Comparison of ENCODE assay signal across 24 cellular contexts in genomic region chr13:111095031-111095840, GRCh38. TPM values are rescaled to one million over a fixed set of nuclear protein-coding genes. Genes with fewer than 3 reads are reported as not detected.
A peak's percentile ranks its signal among the peaks of the same experiment; 100 is the strongest.
DNase-seq lines count a peak whose midpoint lies in the region; TF ChIP-seq lines count a peak whose summit lies in the region.
"Had no signal": no experiment of that assay in that cellular context is flagged by ENCODE, and none has a peak within 500 bp of the region (broad histone marks: within the 10 kb centered on the region; RNA-seq: fewer than 3 reads in every experiment).

No MANE protein-coding gene starts in this region.

- H3K9me3 Mint-ChIP-seq in H9, result no peaks in the 10 kb centered on the region
- H3K9me3 Mint-ChIP-seq in nephron progenitor cell, result peaks cover 5% of the 10 kb centered on the region
- H3K9me3 Mint-ChIP-seq: activated naive CD8-positive, alpha-beta T cell treated with anti-CD3 and anti-CD28 coated beads for 36 hours; HFFc6; memory B cell; stimulated activated memory B cell treated with anti-CD40 and anti-IgM and Interleukin-4, amounts not matched to agents 10 μg/mL and 1 μg/mL and 100 μg/mL, for 72 hours; type B pancreatic cell had no signal

- no peak overlapping the region for H2BK12ac ChIP-seq in H9 (ENCODE audit: insufficient read length, low read depth, low read length)

- H3K27ac Mint-ChIP-seq in H9 (no peak overlapping the region), nephron progenitor cell (peak overlapping the region; percentile 98)
- H3K27ac Mint-ChIP-seq: activated naive CD8-positive, alpha-beta T cell treated with anti-CD3 and anti-CD28 coated beads for 36 hours; HFFc6; memory B cell; nephron; stimulated activated memory B cell treated with anti-CD40 and anti-IgM and Interleukin-4, amounts not matched to agents 10 μg/mL and 1 μg/mL and 100 μg/mL, for 72 hours; type B pancreatic cell had no signal

- H2BK15ac ChIP-seq in H9 (ENCODE audit: low read depth, low read length), result no peak overlapping the region

- H4K8ac ChIP-seq in H9 (replicated peaks; ENCODE audit: insufficient read length, low read depth, low read length), result no peak overlapping the region

- H3K27me3 Mint-ChIP-seq in H9 (ENCODE audit: low read depth) (peaks cover 40% of the 10 kb centered on the region), nephron progenitor cell (ENCODE audit: low read depth, poor library complexity) (peaks cover 16% of the 10 kb centered on the region)

- H3K27ac ChIP-seq in H9 (ENCODE audit: insufficient read length, low read depth, low read length), result no peak overlapping the region
- H3K27ac ChIP-seq in Karpas-422 (ENCODE audit: low read length), result no peak overlapping the region
- H3K27ac ChIP-seq in prostate gland, result no peak overlapping the region
- H3K27ac ChIP-seq: 22Rv1, left lung had no signal

- no peak overlapping the region for H2BK120ac ChIP-seq in H9 (ENCODE audit: low read depth, low read length, poor library complexity, severe bottlenecking)

- no peak overlapping the region for H2BK20ac ChIP-seq in H9 (ENCODE audit: low read depth, low read length, poor library complexity, severe bottlenecking)

- H3K9me3 ChIP-seq in H9 (ENCODE audit: control insufficient read depth, low read depth, low read length) (no peaks in the 10 kb centered on the region), Karpas-422 (ENCODE audit: low read length) (no peaks in the 10 kb centered on the region), prostate gland (no peaks in the 10 kb centered on the region)
- H3K9me3 ChIP-seq: left lung had no signal

- no peak overlapping the region for H2BK5ac ChIP-seq in H9 (ENCODE audit: insufficient read length, low read length)

- H3K79me1 ChIP-seq in H9 (ENCODE audit: insufficient read depth, low read depth, low read length, poor library complexity, severe bottlenecking), result no peaks in the 10 kb centered on the region

- H3K9ac ChIP-seq in H9 (ENCODE audit: extremely low read depth, insufficient read length, low read length), result no peak overlapping the region
- H3K9ac ChIP-seq in Karpas-422 (ENCODE audit: low read length), result no peak overlapping the region

- no CpG with 5 or more reads among the region's 30 CpGs for WGBS in H9 (ENCODE audit: extremely low coverage, insufficient read length, low lambda C conversion rate)
- 48% methylated on average over 30 of the region's 30 CpGs for WGBS in prostate gland

- H2AK5ac ChIP-seq in H9 (ENCODE audit: insufficient read length, low read length), result no peak overlapping the region

- no peak overlapping the region for H3K4me3 ChIP-seq in Karpas-422 (ENCODE audit: low read length)
- no peak overlapping the region for H3K4me3 ChIP-seq in prostate gland
- H3K4me3 ChIP-seq: left lung had no signal

- no peak overlapping the region for H4K91ac ChIP-seq in H9 (ENCODE audit: insufficient read length, low read depth, low read length)

- no peak overlapping the region for H4K5ac ChIP-seq in H9 (ENCODE audit: insufficient read length, low read depth, low read length)

- H3K4me1 Mint-ChIP-seq in H9 (peaks cover 4 to 5% of the 10 kb centered on the region in 2 experiments), nephron progenitor cell (peaks cover 66% of the 10 kb centered on the region)
- H3K4me1 Mint-ChIP-seq: activated naive CD8-positive, alpha-beta T cell treated with anti-CD3 and anti-CD28 coated beads for 36 hours; memory B cell; stimulated activated memory B cell treated with anti-CD40 and anti-IgM and Interleukin-4, amounts not matched to agents 10 μg/mL and 1 μg/mL and 100 μg/mL, for 72 hours had no signal

- H2AFZ ChIP-seq in H9 (ENCODE audit: low read length) (no peak overlapping the region), Karpas-422 (ENCODE audit: low read length) (no peak overlapping the region)

- H3K4me1 ChIP-seq in H9 (ENCODE audit: insufficient read depth, low read length), result no peaks in the 10 kb centered on the region
- no peaks in the 10 kb centered on the region for H3K4me1 ChIP-seq in Karpas-422 (ENCODE audit: low read length)
- H3K4me1 ChIP-seq in prostate gland (replicated peaks), result no peaks in the 10 kb centered on the region
- H3K4me1 ChIP-seq: left lung had no signal

- no peak overlapping the region for H3K23ac ChIP-seq in H9 (ENCODE audit: insufficient read length, low read depth, low read length)

- no peak for TF ChIP-seq POLR2A in prostate gland (IDR thresholded peaks at IDR 0.05)

- H3K79me2 ChIP-seq in H9 (ENCODE audit: insufficient read depth, low read length) (no peaks in the 10 kb centered on the region), Karpas-422 (ENCODE audit: low read length) (no peaks in the 10 kb centered on the region)

- no peak overlapping the region for H3K4ac ChIP-seq in H9 (ENCODE audit: low read depth, low read length)

- no peak overlapping the region for H3T11ph ChIP-seq in H9 (ENCODE audit: low read length)

- H3K14ac ChIP-seq in H9 (ENCODE audit: insufficient read depth, low read length), result no peak overlapping the region

- TF ChIP-seq CTCF in H9 (conservative IDR thresholded peaks at IDR 0.05) (no peak), nephron progenitor cell (IDR thresholded peaks at IDR 0.05) (no peak), prostate gland (IDR thresholded peaks at IDR 0.05) (no peak)

- H3K36me3 ChIP-seq in Karpas-422 (ENCODE audit: insufficient read depth, low read length) (no peaks in the 10 kb centered on the region), prostate gland (no peaks in the 10 kb centered on the region)
- H3K36me3 ChIP-seq: left lung had no signal

- intact Hi-C loops in prostate gland (cut with DNase I), result no loop called here

- H3K36me3 Mint-ChIP-seq in H9 (ENCODE audit: insufficient read depth in 1 of 3, low read depth in 3 of 3) (no peaks in the 10 kb centered on the region), nephron progenitor cell (ENCODE audit: low read depth) (no peaks in the 10 kb centered on the region)
- H3K36me3 Mint-ChIP-seq: activated naive CD8-positive, alpha-beta T cell treated with anti-CD3 and anti-CD28 coated beads for 36 hours; memory B cell; stimulated activated memory B cell treated with anti-CD40 and anti-IgM and Interleukin-4, amounts not matched to agents 10 μg/mL and 1 μg/mL and 100 μg/mL, for 72 hours; type B pancreatic cell had no signal

- no peaks in the 10 kb centered on the region for H3K9me2 ChIP-seq in Karpas-422 (replicated peaks; ENCODE audit: insufficient read depth, low read length)

- H3K27me3 ChIP-seq in H9 (ENCODE audit: insufficient read depth, low read length) (no peaks in the 10 kb centered on the region), Karpas-422 (ENCODE audit: low read length) (no peaks in the 10 kb centered on the region), prostate gland (replicated peaks; ENCODE audit: insufficient read depth) (peaks cover 2% of the 10 kb centered on the region)

- H3K23me2 ChIP-seq in H9 (ENCODE audit: insufficient read length, low read depth, low read length, poor library complexity, severe bottlenecking), result no peaks in the 10 kb centered on the region

- H3K56ac ChIP-seq in H9 (ENCODE audit: insufficient read length, low read depth, low read length), result no peak overlapping the region

- DNase-seq in DMS53 (lab: John Stamatoyannopoulos, UW) (peak; percentile 55), DMS53 treated with DMSO at 0.1 percent for 48 hours (lab: John Stamatoyannopoulos, UW; ENCODE audit: unreplicated experiment) (no peak), H9 (no peak), NCI-H69 (lab: John Stamatoyannopoulos, UW) (peak; percentile 49), nephron progenitor cell (no peak), Karpas-422 (no peak), prostate gland (ENCODE audit: low spot score) (no peak)
- DNase-seq in effector CD4-positive, alpha-beta T cell, result no peak
- DNase-seq: activated CD4-positive, alpha-beta T cell treated with anti-CD3 and anti-CD28 coated beads for 48 hours; activated CD8-positive, alpha-beta memory T cell treated with anti-CD3 and anti-CD28 coated beads for 24 hours; activated naive CD8-positive, alpha-beta T cell treated with anti-CD3 and anti-CD28 coated beads for 36 hours; activated T-cell treated with anti-CD3 and anti-CD28 coated beads for 4 hours; anterior cingulate cortex; C1 segment of cervical spinal cord; HFFc6; IMR-90; left lung; NCI-H1048; NCI-H2081 treated with DMSO at 0.1 percent for 48 hours had no signal

- H4K20me1 ChIP-seq in H9 (ENCODE audit: control insufficient read depth, insufficient read depth, insufficient read length) (no peaks in the 10 kb centered on the region), Karpas-422 (ENCODE audit: insufficient read depth, low read depth, low read length) (no peaks in the 10 kb centered on the region)

- peak overlapping the region; percentile 3 for H3K18ac ChIP-seq in H9 (ENCODE audit: insufficient read length, low read depth, low read length)

- no peak overlapping the region for H3K4me2 ChIP-seq in H9 (ENCODE audit: insufficient read depth, insufficient read length, low read length)
- H3K4me2 ChIP-seq in Karpas-422 (ENCODE audit: low read depth, low read length, poor library complexity, severe bottlenecking), result no peak overlapping the region

- H3K4me3 Mint-ChIP-seq in H9 (no peak overlapping the region), nephron progenitor cell (peak overlapping the region; percentile 55)
- H3K4me3 Mint-ChIP-seq: activated naive CD8-positive, alpha-beta T cell treated with anti-CD3 and anti-CD28 coated beads for 36 hours; HFFc6; memory B cell; nephron; stimulated activated memory B cell treated with anti-CD40 and anti-IgM and Interleukin-4, amounts not matched to agents 10 μg/mL and 1 μg/mL and 100 μg/mL, for 72 hours; type B pancreatic cell had no signal

RNA-seq across cellular contexts. Expression of gene ARHGEF7, which starts 19.9 kb away (rescaled TPM):
- total RNA-seq in H9 (2021), result 50.9 and 51.9 TPM in 2 replicates
- total RNA-seq in Karpas-422 (2014; rRNA removed; shearing (Covaris generic); ENCODE audit: low replicate concordance), result 90.6 and 100 TPM in 2 replicates
- 10 to 100 TPM; 57.9 to 97.3 TPM for total RNA-seq in prostate gland

Comparison
In these comparisons a context has a peak if more than half of its experiments do, and no peak if none do; other contexts are left out.
1. DNase-seq: peak in DMS53 (single experiment) and NCI-H69 (single experiment); none in DMS53 treated with DMSO at 0.1 percent for 48 hours (single experiment), H9 (single experiment), nephron progenitor cell (single experiment), effector CD4-positive, alpha-beta T cell (single experiment), Karpas-422 (single experiment) and prostate gland (single experiment).